ENCODE assay signal across 1 cellular context in the genomic region with DNA sequence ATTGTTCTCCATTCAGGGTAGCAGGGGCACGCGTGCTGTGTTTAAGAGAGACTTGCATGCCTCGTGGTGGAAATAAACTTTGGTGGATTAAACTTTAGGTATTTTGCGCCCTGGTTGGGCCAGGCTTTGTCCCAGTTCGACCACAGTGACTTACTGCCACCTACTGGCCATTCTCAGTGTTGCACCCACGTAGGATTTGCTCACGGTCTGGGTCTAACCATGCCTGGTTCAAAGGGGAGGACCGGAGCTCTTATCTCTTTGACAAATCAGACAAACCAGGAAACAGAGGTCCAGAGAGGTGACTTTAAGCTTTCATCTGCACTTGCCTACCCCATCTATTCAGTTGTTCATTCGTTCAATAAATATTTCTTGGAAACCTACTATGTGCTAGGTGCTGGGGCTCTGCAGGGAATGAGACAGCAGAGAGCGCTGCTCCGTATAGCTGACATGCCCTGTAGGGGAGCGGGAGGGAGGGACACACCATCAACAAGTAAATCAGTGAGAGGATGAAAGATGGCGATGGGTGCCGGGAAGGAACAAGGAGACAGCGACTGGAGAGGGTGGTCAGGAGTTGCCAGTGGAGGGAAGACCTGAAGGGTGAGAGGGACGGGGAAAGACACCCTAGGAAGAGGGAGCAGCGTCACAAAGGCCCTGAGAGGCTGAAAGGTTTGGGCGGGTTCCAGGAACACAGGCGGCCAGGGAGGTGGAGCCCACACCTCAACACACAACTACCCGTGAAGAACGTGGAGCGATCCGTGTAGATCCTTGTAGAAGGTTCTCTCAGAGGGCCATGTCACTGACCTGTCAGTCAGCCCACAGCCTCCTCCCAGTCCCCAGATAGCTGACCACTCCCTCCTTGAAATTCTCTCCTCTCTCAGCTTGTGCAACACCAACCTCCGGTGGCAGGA.
A peak's percentile ranks its signal among the peaks of the same experiment; 100 is the strongest.
TF ChIP-seq lines count a peak whose summit lies in the region.

No MANE protein-coding gene starts in this region.

TF ChIP-seq in HEK293, 187 proteins besides CTCF, POLR2A, EP300 and RAD21 (continued from another document and continues in another):
- TF ChIP-seq ZNF394 (tag by site-specific recombination; IDR thresholded peaks at IDR 0.05; ENCODE audit: borderline replicate concordance) (peak; percentile 67; the same call in 1 of the 2 replicates), GLI2 (tag by site-specific recombination; IDR thresholded peaks at IDR 0.05; ENCODE audit: borderline replicate concordance, low read depth) (no peak), ZNF560 (tag by site-specific recombination; IDR thresholded peaks at IDR 0.05; ENCODE audit: borderline replicate concordance) (no peak), ZBTB21 (tag by site-specific recombination; IDR thresholded peaks at IDR 0.05) (peak; percentile 8; the same call in 1 of the 2 replicates), ZNF292 (tag by site-specific recombination; IDR thresholded peaks at IDR 0.05; ENCODE audit: borderline replicate concordance, low read depth) (no peak), ZNF184 (tag by site-specific recombination; IDR thresholded peaks at IDR 0.05) (no peak), GLIS2 (tag by site-specific recombination; IDR thresholded peaks at IDR 0.05) (peak; percentile 45; the same call in 1 of the 2 replicates), ZFHX2 (tag by site-specific recombination; conservative IDR thresholded peaks at IDR 0.05) (no peak), ZBTB10 (tag by site-specific recombination; IDR thresholded peaks at IDR 0.05) (peak; percentile 27; the same call in 1 of the 2 replicates), ZNF707 (tag by site-specific recombination; IDR thresholded peaks at IDR 0.05) (no peak), SP3 (tag by site-specific recombination; IDR thresholded peaks at IDR 0.05) (peak; percentile 48; the same call in 1 of the 2 replicates), ZBTB49 (tag by site-specific recombination; IDR thresholded peaks at IDR 0.05; ENCODE audit: low read depth) (no peak), ZNF138 (tag by site-specific recombination; IDR thresholded peaks at IDR 0.05; ENCODE audit: borderline replicate concordance) (no peak), ZNF2 (tag by site-specific recombination; IDR thresholded peaks at IDR 0.05) (0 out of 2 replicates have a peak, but pooled peaks have one; percentile 16), ZNF362 (tag by site-specific recombination; IDR thresholded peaks at IDR 0.05) (no peak), HOXC10 (CRISPR knock-in tag; IDR thresholded peaks at IDR 0.05) (no peak), KLF9 (tag by site-specific recombination; IDR thresholded peaks at IDR 0.05; ENCODE audit: low read depth) (peak; percentile 3; the same call in 1 of the 2 replicates), ZBTB8A (tag by site-specific recombination; IDR thresholded peaks at IDR 0.05) (0 out of 2 replicates have a peak, but pooled peaks have one; percentile 30), ZNF521 (tag by site-specific recombination; IDR thresholded peaks at IDR 0.05) (no peak), ZXDB (tag by site-specific recombination; IDR thresholded peaks at IDR 0.05) (peak; percentile 42; the same call in 1 of the 2 replicates), ZNF530 (tag by site-specific recombination; IDR thresholded peaks at IDR 0.05; ENCODE audit: low read depth) (no peak), ZNF629 (tag by site-specific recombination; IDR thresholded peaks at IDR 0.05) (peak; percentile 40; the same call in 1 of the 2 replicates), ZNF366 (tag by site-specific recombination; conservative IDR thresholded peaks at IDR 0.05) (peak; percentile 92), TCF7L2 (IDR thresholded peaks at IDR 0.05; ENCODE audit: borderline replicate concordance, low read depth, low read length) (no peak), ZNF623 (tag by site-specific recombination; IDR thresholded peaks at IDR 0.05) (no peak), ZBTB6 (tag by site-specific recombination; IDR thresholded peaks at IDR 0.05) (no peak), ZNF610 (tag by site-specific recombination; IDR thresholded peaks at IDR 0.05; ENCODE audit: borderline replicate concordance) (peak; percentile 93; the same call in 1 of the 2 replicates), WT1 (tag by site-specific recombination; IDR thresholded peaks at IDR 0.05) (0 out of 2 replicates have a peak, but pooled peaks have one; percentile 14), ZNF76 (tag by site-specific recombination; IDR thresholded peaks at IDR 0.05; ENCODE audit: borderline replicate concordance, low read depth) (no peak), ZNF398 (tag by site-specific recombination; IDR thresholded peaks at IDR 0.05) (peak; percentile 67), MEIS1 (CRISPR knock-in tag; IDR thresholded peaks at IDR 0.05; ENCODE audit: borderline replicate concordance) (no peak), ZNF350 (tag by site-specific recombination; IDR thresholded peaks at IDR 0.05) (no peak), ZNF510 (tag by site-specific recombination; IDR thresholded peaks at IDR 0.05; ENCODE audit: insufficient replicate concordance) (no peak), ZNF664 (tag by site-specific recombination; IDR thresholded peaks at IDR 0.05) (no peak), ZNF670 (tag by site-specific recombination; IDR thresholded peaks at IDR 0.05; ENCODE audit: low read depth) (no peak)
- TF ChIP-seq, protein P1, sequence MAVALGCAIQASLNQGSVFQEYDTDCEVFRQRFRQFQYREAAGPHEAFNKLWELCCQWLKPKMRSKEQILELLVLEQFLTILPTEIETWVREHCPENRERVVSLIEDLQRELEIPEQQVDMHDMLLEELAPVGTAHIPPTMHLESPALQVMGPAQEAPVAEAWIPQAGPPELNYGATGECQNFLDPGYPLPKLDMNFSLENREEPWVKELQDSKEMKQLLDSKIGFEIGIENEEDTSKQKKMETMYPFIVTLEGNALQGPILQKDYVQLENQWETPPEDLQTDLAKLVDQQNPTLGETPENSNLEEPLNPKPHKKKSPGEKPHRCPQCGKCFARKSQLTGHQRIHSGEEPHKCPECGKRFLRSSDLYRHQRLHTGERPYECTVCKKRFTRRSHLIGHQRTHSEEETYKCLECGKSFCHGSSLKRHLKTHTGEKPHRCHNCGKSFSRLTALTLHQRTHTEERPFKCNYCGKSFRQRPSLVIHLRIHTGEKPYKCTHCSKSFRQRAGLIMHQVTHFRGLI (tag by site-specific recombination; IDR thresholded peaks at IDR 0.05) = peak; percentile 68; the same call in 1 of the 2 replicates
- TF ChIP-seq, protein P2, sequence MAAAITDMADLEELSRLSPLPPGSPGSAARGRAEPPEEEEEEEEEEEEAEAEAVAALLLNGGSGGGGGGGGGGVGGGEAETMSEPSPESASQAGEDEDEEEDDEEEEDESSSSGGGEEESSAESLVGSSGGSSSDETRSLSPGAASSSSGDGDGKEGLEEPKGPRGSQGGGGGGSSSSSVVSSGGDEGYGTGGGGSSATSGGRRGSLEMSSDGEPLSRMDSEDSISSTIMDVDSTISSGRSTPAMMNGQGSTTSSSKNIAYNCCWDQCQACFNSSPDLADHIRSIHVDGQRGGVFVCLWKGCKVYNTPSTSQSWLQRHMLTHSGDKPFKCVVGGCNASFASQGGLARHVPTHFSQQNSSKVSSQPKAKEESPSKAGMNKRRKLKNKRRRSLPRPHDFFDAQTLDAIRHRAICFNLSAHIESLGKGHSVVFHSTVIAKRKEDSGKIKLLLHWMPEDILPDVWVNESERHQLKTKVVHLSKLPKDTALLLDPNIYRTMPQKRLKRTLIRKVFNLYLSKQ (tag by site-specific recombination; IDR thresholded peaks at IDR 0.05; ENCODE audit: borderline replicate concordance) = no peak
- TF ChIP-seq, protein P3, sequence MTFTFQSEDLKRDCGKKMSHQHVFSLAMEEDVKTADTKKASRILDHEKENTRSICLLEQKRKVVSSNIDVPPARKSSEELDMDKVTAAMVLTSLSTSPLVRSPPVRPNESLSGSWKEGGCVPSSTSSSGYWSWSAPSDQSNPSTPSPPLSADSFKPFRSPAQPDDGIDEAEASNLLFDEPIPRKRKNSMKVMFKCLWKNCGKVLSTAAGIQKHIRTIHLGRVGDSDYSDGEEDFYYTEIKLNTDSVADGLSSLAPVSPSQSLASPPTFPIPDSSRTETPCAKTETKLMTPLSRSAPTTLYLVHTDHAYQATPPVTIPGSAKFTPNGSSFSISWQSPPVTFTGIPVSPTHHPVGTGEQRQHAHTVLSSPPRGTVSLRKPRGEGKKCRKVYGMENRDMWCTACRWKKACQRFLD (tag by site-specific recombination; IDR thresholded peaks at IDR 0.05) = no peak
- TF ChIP-seq, protein P4, sequence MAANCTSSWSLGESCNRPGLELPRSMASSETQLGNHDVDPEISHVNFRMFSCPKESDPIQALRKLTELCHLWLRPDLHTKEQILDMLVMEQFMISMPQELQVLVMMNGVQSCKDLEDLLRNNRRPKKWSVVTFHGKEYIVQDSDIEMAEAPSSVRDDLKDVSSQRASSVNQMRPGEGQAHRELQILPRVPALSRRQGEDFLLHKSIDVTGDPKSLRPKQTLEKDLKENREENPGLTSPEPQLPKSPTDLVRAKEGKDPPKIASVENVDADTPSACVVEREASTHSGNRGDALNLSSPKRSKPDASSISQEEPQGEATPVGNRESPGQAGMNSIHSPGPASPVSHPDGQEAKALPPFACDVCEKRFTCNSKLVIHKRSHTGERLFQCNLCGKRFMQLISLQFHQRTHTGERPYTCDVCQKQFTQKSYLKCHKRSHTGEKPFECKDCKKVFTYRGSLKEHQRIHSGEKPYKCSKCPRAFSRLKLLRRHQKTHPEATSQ (tag by site-specific recombination; IDR thresholded peaks at IDR 0.05) = no peak
